Comparison of ENCODE assay signal across 1 cellular context in genomic region chr9:15287309-15287708, GRCh38.
A peak's percentile ranks its signal among the peaks of the same experiment; 100 is the strongest.
TF ChIP-seq lines count a peak whose summit lies in the region.

No MANE protein-coding gene starts in this region.

TF ChIP-seq in K562, 482 proteins besides CTCF, POLR2A, EP300 and RAD21 (continued from another document and continues in another):
- TF ChIP-seq MITF (IDR thresholded peaks at IDR 0.05) (no peak), ASH1L (IDR thresholded peaks at IDR 0.05; ENCODE audit: borderline replicate concordance, low read depth, partially characterized antibody) (no peak), MCM7 (IDR thresholded peaks at IDR 0.05) (no peak), XRCC4 (IDR thresholded peaks at IDR 0.05; ENCODE audit: extremely low read depth, insufficient read depth, insufficient read length) (no peak), NKRF (IDR thresholded peaks at IDR 0.05; ENCODE audit: borderline replicate concordance) (no peak), CBX5 (IDR thresholded peaks at IDR 0.05; ENCODE audit: borderline replicate concordance, low read depth) (no peak), KDM1A (IDR thresholded peaks at IDR 0.05) (no peak), ZNF780A (CRISPR knock-in tag; IDR thresholded peaks at IDR 0.05) (no peak), PPARD (CRISPR knock-in tag; IDR thresholded peaks at IDR 0.05) (no peak), MTA3 (IDR thresholded peaks at IDR 0.05; ENCODE audit: borderline replicate concordance) (no peak), ID3 (CRISPR knock-in tag; IDR thresholded peaks at IDR 0.05) (no peak), ID3 (tag; IDR thresholded peaks at IDR 0.05) (peak; percentile 63; the same call in 1 of the 2 replicates), ZNF143 (CRISPR knock-in tag; IDR thresholded peaks at IDR 0.05) (no peak), SRSF3 (IDR thresholded peaks at IDR 0.05; ENCODE audit: insufficient read depth, low read length) (no peak), AFF1 (IDR thresholded peaks at IDR 0.05; ENCODE audit: low read depth in 1 of 2, partially characterized antibody in 2 of 2) (no peak), SOX6 (IDR thresholded peaks at IDR 0.05) (peak; percentile 64), CHCHD3 (CRISPR knock-in tag; IDR thresholded peaks at IDR 0.05) (no peak), SMARCB1 (IDR thresholded peaks at IDR 0.05; ENCODE audit: insufficient read length, low read depth) (no peak), GTF3C2 (IDR thresholded peaks at IDR 0.05; ENCODE audit: borderline replicate concordance, extremely low read depth, insufficient read length) (no peak), THRAP3 (IDR thresholded peaks at IDR 0.05; ENCODE audit: borderline replicate concordance) (no peak), ZNF184 (CRISPR knock-in tag; IDR thresholded peaks at IDR 0.05) (no peak), TFE3 (CRISPR knock-in tag; IDR thresholded peaks at IDR 0.05) (peak; percentile 9; the same call in 1 of the 2 replicates), MTF1 (CRISPR knock-in tag; IDR thresholded peaks at IDR 0.05; ENCODE audit: borderline replicate concordance) (no peak), NR2C1 (IDR thresholded peaks at IDR 0.05) (no peak), NR2C1 (tag; IDR thresholded peaks at IDR 0.05) (no peak), HDAC3 (IDR thresholded peaks at IDR 0.05; ENCODE audit: borderline replicate concordance, partially characterized antibody) (no peak), ZNF24 (IDR thresholded peaks at IDR 0.05) (no peak), ZBTB8A (IDR thresholded peaks at IDR 0.05; ENCODE audit: partially characterized antibody) (no peak), ATF3 (IDR thresholded peaks at IDR 0.05) (no peak), ATF3 (CRISPR knock-in tag; conservative IDR thresholded peaks at IDR 0.05) (no peak), MEIS2 (IDR thresholded peaks at IDR 0.05; ENCODE audit: partially characterized antibody) (peak; percentile 62), NFE2 (IDR thresholded peaks at IDR 0.05; ENCODE audit: low read depth) (no peak), ZNF639 (CRISPR knock-in tag; conservative IDR thresholded peaks at IDR 0.05 in 1 of 2, IDR thresholded peaks at IDR 0.05 in 1 of 2) (0 out of 4 replicates have a peak, but pooled peaks of 1 of the 2 experiments have one; percentile 26), ZNF277 (CRISPR knock-in tag; IDR thresholded peaks at IDR 0.05; ENCODE audit: borderline replicate concordance) (no peak), CTBP1 (IDR thresholded peaks at IDR 0.05; ENCODE audit: borderline replicate concordance) (no peak), NFRKB (IDR thresholded peaks at IDR 0.05; ENCODE audit: low read depth) (no peak), MCM2 (IDR thresholded peaks at IDR 0.05; ENCODE audit: low read depth) (no peak), ZBTB33 (CRISPR knock-in tag; IDR thresholded peaks at IDR 0.05) (no peak), PKNOX1 (IDR thresholded peaks at IDR 0.05) (0 out of 2 replicates have a peak, but pooled peaks have one; percentile 6), HSF4 (CRISPR knock-in tag; IDR thresholded peaks at IDR 0.05; ENCODE audit: borderline replicate concordance) (no peak), ZNF655 (CRISPR knock-in tag; IDR thresholded peaks at IDR 0.05) (no peak)
